Comparison of ENCODE assay signal across 23 cellular contexts in genomic region chr6:71091946-71092345, GRCh38.
"Had no signal": no experiment of that assay in that cellular context is flagged by ENCODE, and none has a peak within 500 bp of the region (broad histone marks: within the 10 kb centered on the region; RNA-seq: fewer than 3 reads in every experiment).

No MANE protein-coding gene starts in this region.

- DNase-seq: dermis blood vessel endothelial cell; effector CD8-positive, alpha-beta T cell; effector memory CD8-positive, alpha-beta T cell; endodermal cell; erythroblast; esophagus squamous epithelium; foreskin fibroblast; foreskin melanocyte; gastrocnemius medialis; glutamatergic neuron; head of caudate nucleus; heart right ventricle; hippocampal formation; left colon; left lung; left ventricle myocardium superior; lower lobe of right lung; mesenchymal stem cell; mucosa of descending colon had no signal

- H3K27ac ChIP-seq: coronary artery, epithelial cell of prostate, esophagus squamous epithelium, gastrocnemius medialis, heart right ventricle, left lung, lower lobe of right lung had no signal

- H3K9me3 ChIP-seq: esophagus squamous epithelium, gastrocnemius medialis, left lung, lower lobe of right lung, mucosa of descending colon had no signal

- H3K4me3 Mint-ChIP-seq: effector memory CD8-positive, alpha-beta T cell; endodermal cell; mesothelial cell of epicardium had no signal

- H3K27ac Mint-ChIP-seq: effector memory CD8-positive, alpha-beta T cell; endodermal cell; mesothelial cell of epicardium had no signal

- H3K27me3 ChIP-seq: esophagus squamous epithelium, gastrocnemius medialis, heart right ventricle, left lung had no signal

- H3K36me3 ChIP-seq: esophagus squamous epithelium, gastrocnemius medialis, heart right ventricle, left lung, lower lobe of right lung had no signal

- H3K4me3 ChIP-seq: coronary artery, esophagus squamous epithelium, gastrocnemius medialis, heart right ventricle, left lung, lower lobe of right lung, mucosa of descending colon had no signal

- ATAC-seq: effector memory CD8-positive, alpha-beta T cell; esophagus mucosa; gastrocnemius medialis; heart right ventricle; left colon; left lung; left ventricle myocardium superior; lower lobe of right lung; mucosa of descending colon had no signal

- H3K4me1 ChIP-seq: esophagus squamous epithelium, gastrocnemius medialis, heart right ventricle, left lung, lower lobe of right lung had no signal

- H3K4me1 Mint-ChIP-seq: endodermal cell, mesothelial cell of epicardium had no signal

- H3K36me3 Mint-ChIP-seq: mesothelial cell of epicardium had no signal
